ENCODE assay signal across 8 cellular contexts in genomic region chr9:123268240-123268949, GRCh38. TPM values are rescaled to one million over a fixed set of nuclear protein-coding genes. Genes with fewer than 3 reads are reported as not detected.
DNase-seq lines count a peak whose midpoint lies in the region; ATAC-seq and TF ChIP-seq lines count a peak whose summit lies in the region.

TSS of gene STRBP (minus strand) at chr9:123268586. CDS start at chr9:123184134, 84,452 bp downstream.

- TF ChIP-seq POLR2A in lower leg skin (IDR thresholded peaks at IDR 0.05): no peak

- peak; percentile 90 for ATAC-seq in GM19372 (IDR thresholded peaks at IDR 0.05; ENCODE audit: low read depth, unreplicated experiment)
- ATAC-seq in HG03521 (IDR thresholded peaks at IDR 0.05; ENCODE audit: unreplicated experiment): peak; percentile 85

- no peak for TF ChIP-seq CTCF in lower leg skin (IDR thresholded peaks at IDR 0.05)

- 0% methylated on average over 95 of the region's 116 CpGs; no CpG with 5 or more reads in 1 of the 2 donors for WGBS in lower leg skin, 2 donors

- peak within 1 kb of the TSS; percentile 49 for H3K4me3 ChIP-seq in lower leg skin (ENCODE audit: low read depth, poor library complexity, severe bottlenecking)

- peak in 13 of 14 donors; percentile 34 to 91 (median 79) for DNase-seq in C1 segment of cervical spinal cord (lab: John Stamatoyannopoulos, UW)
- peak; percentile 74 for DNase-seq in NCI-H526 treated with DMSO at 0.1 percent for 48 hours (lab: John Stamatoyannopoulos, UW)
- peak; percentile 85 for DNase-seq in activated CD4-positive, alpha-beta T cell treated with anti-CD3 and anti-CD28 coated beads, Interleukin-2, amount 50 U/mL, for 24 hours (ENCODE audit: low read depth in 1 of 2, low spot score in 1 of 2)
- peak; percentile 53 to 88 for DNase-seq in dermis microvascular lymphatic vessel endothelial cell (ENCODE audit: low read depth in 2 of 2)
- DNase-seq in lower leg skin (ENCODE audit: low spot score in 2 of 2): peak; percentile 75 to 97
- DNase-seq in stimulated activated CD4-positive, alpha-beta T cell treated with anti-CD3 and anti-CD28 coated beads, Interleukin-4, amount 100 ng/mL, for 4 hours: peak; percentile 91 to 94

- intact Hi-C loops in lower leg skin (cut with DNase I; ENCODE audit: low total_unique reads): no loop called here

RNA-seq across cellular contexts. Expression of gene STRBP, which starts in this region (rescaled TPM):
- total RNA-seq in dermis microvascular lymphatic vessel endothelial cell: 7.2 and 8.1 TPM in 2 replicates
- 10 to 100 TPM in 1 of 4 donors, 1 to 10 TPM in 3; 6.5 to 11.8 (median 8.8) TPM for total RNA-seq in lower leg skin

Comparison
In these comparisons a context has a peak if more than half of its experiments do, and no peak if none do; other contexts are left out.
1. Peak in every context shown above with its lines: DNase-seq, ATAC-seq and H3K4me3 ChIP-seq.